In the genomic region with DNA sequence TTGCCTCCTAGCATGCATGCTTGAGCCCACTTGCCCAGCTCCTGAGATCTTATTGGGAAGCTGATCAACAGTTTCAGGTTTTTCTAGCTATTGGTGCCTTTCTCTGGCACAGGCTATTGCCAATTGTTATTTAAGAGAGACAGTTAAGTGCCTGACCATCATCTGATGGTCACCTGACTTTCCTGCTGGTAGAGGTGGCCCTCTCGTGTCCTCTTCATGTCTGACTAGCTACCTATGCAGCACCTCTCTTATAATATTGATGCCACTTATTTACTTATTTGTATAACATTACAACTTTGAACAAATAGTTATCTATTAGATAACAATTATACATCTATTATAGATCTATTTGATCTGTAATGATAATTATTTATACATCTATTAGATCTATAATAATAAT, we compare ENCODE assay signal across 15 cellular contexts.
DNase-seq lines count a peak whose midpoint lies in the region; ATAC-seq and TF ChIP-seq lines count a peak whose summit lies in the region.
"Had no signal": no experiment of that assay in that cellular context is flagged by ENCODE, and none has a peak within 500 bp of the region (broad histone marks: within the 10 kb centered on the region; RNA-seq: fewer than 3 reads in every experiment).

No MANE protein-coding gene starts in this region.

- H3K4me1 ChIP-seq in OCI-LY3 (ENCODE audit: low read length): no peaks in the 10 kb centered on the region
- no peaks in the 10 kb centered on the region for H3K4me1 ChIP-seq in endodermal cell (ENCODE audit: control insufficient read depth, insufficient read depth, low read length)
- H3K4me1 ChIP-seq: A549, BE2C, Caco-2, HAP-1 had no signal

- no peaks in the 10 kb centered on the region for H3K36me3 Mint-ChIP-seq in endodermal cell (ENCODE audit: low read depth)
- H3K36me3 Mint-ChIP-seq: CD14-positive monocyte; CD8-positive, alpha-beta memory T cell had no signal

- H3K9me3 ChIP-seq in OCI-LY3 (ENCODE audit: insufficient read depth, low read length) (no peaks in the 10 kb centered on the region), endodermal cell (ENCODE audit: control insufficient read depth, low read length) (peaks cover 8% of the 10 kb centered on the region)
- H3K9me3 ChIP-seq: A549, BE2C, Caco-2, HAP-1 had no signal

- no peaks in the 10 kb centered on the region for H4K20me1 ChIP-seq in OCI-LY3 (ENCODE audit: insufficient read depth, low read length)

- no peaks in the 10 kb centered on the region for H3K4me1 Mint-ChIP-seq in endodermal cell
- H3K4me1 Mint-ChIP-seq: CD14-positive monocyte; CD8-positive, alpha-beta memory T cell had no signal

- H3K9ac ChIP-seq in OCI-LY3 (ENCODE audit: low read length): no peak overlapping the region
- no peak overlapping the region for H3K9ac ChIP-seq in endodermal cell (ENCODE audit: extremely low read depth, low read length, poor library complexity, severe bottlenecking)

- DNase-seq in endodermal cell (no peak), GM03348 (ENCODE audit: low spot score) (no peak)
- DNase-seq: BE2C; Caco-2; CD8-positive, alpha-beta memory T cell; GOT3 had no signal

- no peak overlapping the region for H3K4me3 Mint-ChIP-seq in endodermal cell
- H3K4me3 Mint-ChIP-seq: CD14-positive monocyte; CD8-positive, alpha-beta memory T cell had no signal

- ATAC-seq in HG03439 (IDR thresholded peaks at IDR 0.05; ENCODE audit: unreplicated experiment) (no peak), HG03139 (IDR thresholded peaks at IDR 0.05; ENCODE audit: unreplicated experiment) (no peak)
- ATAC-seq: A549, HepG2 had no signal

- no peak overlapping the region for H3K4me2 ChIP-seq in OCI-LY3 (ENCODE audit: low read length)
- H3K4me2 ChIP-seq: A549 had no signal

- H3K9me3 Mint-ChIP-seq in endodermal cell: peaks cover 4% of the 10 kb centered on the region

- no peaks in the 10 kb centered on the region for H3K79me2 ChIP-seq in OCI-LY3 (ENCODE audit: low read length)

- no peak overlapping the region for H3K4me3 ChIP-seq in OCI-LY3 (ENCODE audit: low read length)
- H3K4me3 ChIP-seq in endodermal cell (ENCODE audit: low read length): no peak overlapping the region
- H3K4me3 ChIP-seq: A549, HAP-1 had no signal

- H3K27me3 ChIP-seq in OCI-LY3 (ENCODE audit: low read depth, low read length): no peaks in the 10 kb centered on the region
- no peaks in the 10 kb centered on the region for H3K27me3 ChIP-seq in endodermal cell (ENCODE audit: control insufficient read depth, insufficient read depth, low read length, poor library complexity, severe bottlenecking)
- H3K27me3 ChIP-seq: BE2C had no signal

- H2AFZ ChIP-seq in OCI-LY3 (ENCODE audit: low read depth, low read length): no peak overlapping the region

- TF ChIP-seq CTCF in C4-2B (conservative IDR thresholded peaks at IDR 0.05): peak; percentile 50
- TF ChIP-seq CTCF in GM12872 (IDR thresholded peaks at IDR 0.05; ENCODE audit: insufficient read depth, low read depth, low read length): 0 out of 3 replicates have a peak, but pooled peaks have one; percentile 1
- peak; percentile 8; the same call in 1 of the 2 replicates for TF ChIP-seq CTCF in OCI-LY3 (IDR thresholded peaks at IDR 0.05; ENCODE audit: low read depth, low read length)
- TF ChIP-seq CTCF in endodermal cell (conservative IDR thresholded peaks at IDR 0.05): peak; percentile 29

- H3K27ac Mint-ChIP-seq in endodermal cell: no peak overlapping the region
- H3K27ac Mint-ChIP-seq: CD14-positive monocyte; CD8-positive, alpha-beta memory T cell had no signal

- no peaks in the 10 kb centered on the region for H3K27me3 Mint-ChIP-seq in endodermal cell (ENCODE audit: insufficient read depth)
- H3K27me3 Mint-ChIP-seq: CD8-positive, alpha-beta memory T cell had no signal

- H3K36me3 ChIP-seq in OCI-LY3 (replicated peaks; ENCODE audit: low read depth, low read length) (no peaks in the 10 kb centered on the region), endodermal cell (ENCODE audit: control insufficient read depth, insufficient read depth, low read length) (no peaks in the 10 kb centered on the region)
- H3K36me3 ChIP-seq: BE2C, HAP-1 had no signal

- no peak overlapping the region for H3K27ac ChIP-seq in C4-2B
- no peak overlapping the region for H3K27ac ChIP-seq in OCI-LY3 (ENCODE audit: low read length)
- H3K27ac ChIP-seq in endodermal cell (ENCODE audit: low read depth, low read length): no peak overlapping the region
- H3K27ac ChIP-seq: A549 had no signal

- 83% methylated on average over 1 of the region's 1 CpG; no CpG with 5 or more reads in 1 of the 2 experiments for WGBS in endodermal cell (ENCODE audit: insufficient coverage in 1 of 2, insufficient read length in 1 of 2), 2 experiments
